21 cellular contexts compared by ENCODE assay signal in genomic region chr7:112905413-112905812, GRCh38.
"Had no signal": no experiment of that assay in that cellular context is flagged by ENCODE, and none has a peak within 500 bp of the region (broad histone marks: within the 10 kb centered on the region; RNA-seq: fewer than 3 reads in every experiment).

No MANE protein-coding gene starts in this region.

- H3K27ac ChIP-seq: SJSA1, SK-N-MC had no signal

- ATAC-seq: Panc1 had no signal

- H3K9me3 ChIP-seq: SJSA1 had no signal

- H3K27me3 ChIP-seq: SJSA1 had no signal

- H3K4me1 ChIP-seq: SJSA1 had no signal

- H3K36me3 ChIP-seq: SJSA1 had no signal

- DNase-seq: Karpas-422, KG1, MM.1S, NCI-H1092 treated with DMSO at 0.1 percent for 48 hours, NCI-H1436, NCI-H187, NCI-H2029, NCI-H2081 treated with DMSO at 0.1 percent for 48 hours, NCI-H2171, NCI-H226, NCI-H446, NCI-H510A, NCI-H524 treated with DMSO at 0.1 percent for 48 hours, NCI-H69, NCI-H774, Right ventricle myocardium superior, RPMI8226, SIG-M5 had no signal

- H3K4me3 ChIP-seq: SJSA1, SK-N-MC had no signal
